8 cellular contexts compared by ENCODE assay signal in the genomic region with DNA sequence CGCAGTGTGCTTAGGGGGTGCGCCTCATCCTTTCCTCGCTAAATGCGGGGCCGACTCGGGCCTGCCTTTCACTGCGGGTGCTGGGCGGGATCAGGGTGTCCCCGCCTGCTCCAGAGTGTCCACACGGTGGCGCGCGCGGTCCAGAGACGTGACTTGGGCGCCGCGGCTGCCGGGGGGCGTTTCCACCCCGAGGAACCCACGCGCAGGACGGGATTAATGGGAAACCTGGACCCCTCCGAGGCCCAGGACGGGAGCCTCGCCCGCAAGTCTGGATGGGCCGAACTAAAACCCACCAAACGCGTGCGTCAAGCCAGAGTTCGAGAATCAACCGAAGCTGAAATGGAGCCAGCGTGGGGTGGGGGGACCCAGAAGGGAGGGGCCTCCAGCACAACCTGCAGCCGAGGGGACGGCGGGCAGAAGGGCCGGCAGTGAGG.
DNase-seq lines count a peak whose midpoint lies in the region; ATAC-seq, FAIRE-seq and TF ChIP-seq lines count a peak whose summit lies in the region.

No MANE protein-coding gene starts in this region.

- peak overlapping the region; percentile 32 for H3K14ac ChIP-seq in trophoblast cell (ENCODE audit: low read length)

- peaks cover 52% of the 10 kb centered on the region for H3K4me1 Mint-ChIP-seq in activated naive CD8-positive, alpha-beta T cell treated with anti-CD3 and anti-CD28 coated beads, Interleukin-2, amount 50 U/mL, for 24 hours

- H2BK12ac ChIP-seq in trophoblast cell (ENCODE audit: low read length), result peak overlapping the region; percentile 74

- H3K4me3 ChIP-seq in trophoblast cell (ENCODE audit: low read depth, low read length), result peak overlapping the region; percentile 70
- H3K4me3 ChIP-seq in tibial artery, result peak overlapping the region; percentile 67 to 79

- no peaks in the 10 kb centered on the region for H3K9me3 Mint-ChIP-seq in activated naive CD8-positive, alpha-beta T cell treated with anti-CD3 and anti-CD28 coated beads, Interleukin-2, amount 50 U/mL, for 24 hours

- peak overlapping the region; percentile 66 for H3K18ac ChIP-seq in trophoblast cell (ENCODE audit: low read length)

- no CpG with 5 or more reads among the region's 39 CpGs for WGBS in trophoblast cell (ENCODE audit: extremely low coverage, insufficient coverage, insufficient read length)

- H2BK120ac ChIP-seq in trophoblast cell (ENCODE audit: insufficient read depth, low read length, poor library complexity), result peak overlapping the region; percentile 84

- intact Hi-C loops in cardiac septum (cut with DNase I) (loop anchor here (2.0 to 10.0 kb wide), 7 partner anchors 77 to 1015 kb away; a partner anchor contains a TSS), tibial artery (cut with DNase I; ENCODE audit: low total_unique reads) (loop anchor here (2.0 to 10.0 kb wide), 4 partner anchors 77 to 1025 kb away; a partner anchor contains a TSS)

- H3K4me2 ChIP-seq in trophoblast cell (ENCODE audit: low read length), result peak overlapping the region; percentile 97

- H3K27me3 Mint-ChIP-seq in activated naive CD8-positive, alpha-beta T cell treated with anti-CD3 and anti-CD28 coated beads, Interleukin-2, amount 50 U/mL, for 24 hours, result no peaks in the 10 kb centered on the region

- H2BK5ac ChIP-seq in trophoblast cell (ENCODE audit: low read depth, low read length, poor library complexity), result peak overlapping the region; percentile 70

- peak overlapping the region; percentile 79 for H4K8ac ChIP-seq in trophoblast cell (ENCODE audit: low read depth, low read length)

- DNase-seq in AG08395 (ENCODE audit: low spot score), result peak; percentile 95
- peak; percentile 98 for DNase-seq in GM19239 (ENCODE audit: insufficient read length, low spot score)
- DNase-seq in M059J (ENCODE audit: low read depth), result peak; percentile 80
- DNase-seq in SW480 (ENCODE audit: low spot score), result peak; percentile 84
- peak; percentile 93 for DNase-seq in activated naive CD8-positive, alpha-beta T cell treated with anti-CD3 and anti-CD28 coated beads, Interleukin-2, amount 50 U/mL, for 24 hours
- peak; percentile 93 for DNase-seq in cardiac septum (ENCODE audit: low spot score)
- peak; percentile 72 to 89 for DNase-seq in trophoblast cell
- peak; percentile 87 to 92 for DNase-seq in tibial artery

- H3K27me3 ChIP-seq in trophoblast cell (ENCODE audit: insufficient read depth, low read length) (no peaks in the 10 kb centered on the region), tibial artery (no peaks in the 10 kb centered on the region)

- H3K4me3 Mint-ChIP-seq in activated naive CD8-positive, alpha-beta T cell treated with anti-CD3 and anti-CD28 coated beads, Interleukin-2, amount 50 U/mL, for 24 hours, result peak overlapping the region; percentile 77

- no peak overlapping the region for H3K23ac ChIP-seq in trophoblast cell (ENCODE audit: low read length)

- peak; percentile 88 for ATAC-seq in activated naive CD8-positive, alpha-beta T cell treated with anti-CD3 and anti-CD28 coated beads, Interleukin-2, amount 50 U/mL, for 24 hours

- peak; percentile 66 for FAIRE-seq in GM19239 (lab: Jason Lieb, UNC)

- peak overlapping the region; percentile 58 for H4K91ac ChIP-seq in trophoblast cell (ENCODE audit: low read depth, low read length)

- no peaks in the 10 kb centered on the region for H3K36me3 Mint-ChIP-seq in activated naive CD8-positive, alpha-beta T cell treated with anti-CD3 and anti-CD28 coated beads, Interleukin-2, amount 50 U/mL, for 24 hours (ENCODE audit: low read depth)

- no peak overlapping the region for H3K27ac ChIP-seq in trophoblast cell (ENCODE audit: low read depth, low read length)
- H3K27ac ChIP-seq in tibial artery, result peak overlapping the region; percentile 87 to 94

- peaks cover 17% of the 10 kb centered on the region for H3K79me1 ChIP-seq in trophoblast cell (ENCODE audit: low read length)

- no peak overlapping the region for H2AK5ac ChIP-seq in trophoblast cell (ENCODE audit: low read length)

- peak overlapping the region; percentile 78 for H4K12ac ChIP-seq in trophoblast cell (ENCODE audit: low read depth, low read length)

- peak overlapping the region; percentile 77 for H2AFZ ChIP-seq in trophoblast cell (ENCODE audit: insufficient read depth, low read length, poor library complexity)

- peaks cover 2% of the 10 kb centered on the region for H3K9me3 ChIP-seq in trophoblast cell (ENCODE audit: insufficient read depth, low read depth, low read length)
- no peaks in the 10 kb centered on the region for H3K9me3 ChIP-seq in tibial artery

- H3K9ac ChIP-seq in trophoblast cell (ENCODE audit: low read length), result peak overlapping the region; percentile 6

- H3K36me3 ChIP-seq in trophoblast cell (ENCODE audit: control insufficient read depth in 1 of 2, insufficient read depth in 2 of 2, low read length in 2 of 2) (no peaks in the 10 kb centered on the region), tibial artery (no peaks in the 10 kb centered on the region)

- H3K4me1 ChIP-seq in trophoblast cell (ENCODE audit: control insufficient read depth in 1 of 2, insufficient read depth in 2 of 2, low read length in 2 of 2), result peaks cover 14 to 15% of the 10 kb centered on the region in 2 experiments
- peaks cover 0 to 29% (median 23%) of the 10 kb centered on the region in 4 donors for H3K4me1 ChIP-seq in tibial artery

- H3K79me2 ChIP-seq in trophoblast cell (ENCODE audit: control insufficient read depth, insufficient read depth, low read length, poor library complexity), result no peaks in the 10 kb centered on the region

- peak overlapping the region; percentile 49 for H3K27ac Mint-ChIP-seq in activated naive CD8-positive, alpha-beta T cell treated with anti-CD3 and anti-CD28 coated beads, Interleukin-2, amount 50 U/mL, for 24 hours

- no peak overlapping the region for H3K4ac ChIP-seq in trophoblast cell (ENCODE audit: low read depth, low read length)

- TF ChIP-seq CTCF in tibial artery (IDR thresholded peaks at IDR 0.05), result peak; percentile 90 to 97
